In the genomic region with DNA sequence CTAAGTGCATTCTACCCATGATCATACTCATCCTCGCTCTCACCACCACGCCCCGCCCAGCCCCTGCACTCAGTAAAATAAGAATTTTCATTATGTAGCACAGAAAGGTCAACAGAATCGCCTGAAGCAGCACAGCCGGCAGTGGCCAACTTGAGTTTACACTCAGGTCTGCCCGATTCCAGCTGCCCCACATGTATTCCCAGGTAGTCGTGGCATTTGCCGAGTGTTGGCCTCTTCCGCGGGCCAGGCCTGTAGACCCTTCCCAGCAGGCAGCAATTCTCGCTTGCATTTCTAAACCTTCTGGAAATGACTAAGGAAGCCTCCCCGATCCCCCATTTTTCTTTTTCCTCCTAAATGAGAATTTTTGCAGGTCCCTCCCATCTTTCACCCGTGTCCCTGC, we compare ENCODE assay signal across 21 cellular contexts. TPM values are rescaled to one million over a fixed set of nuclear protein-coding genes. Genes with fewer than 3 reads are reported as not detected.
DNase-seq lines count a peak whose midpoint lies in the region; ATAC-seq, FAIRE-seq and TF ChIP-seq lines count a peak whose summit lies in the region.
"Had no signal": no experiment of that assay in that cellular context is flagged by ENCODE, and none has a peak within 500 bp of the region (broad histone marks: within the 10 kb centered on the region; RNA-seq: fewer than 3 reads in every experiment).

No MANE protein-coding gene starts in this region.

- no peaks in the 10 kb centered on the region for H3K27me3 ChIP-seq in WERI-Rb-1 (ENCODE audit: insufficient read depth, low read depth, severe bottlenecking)
- no peaks in the 10 kb centered on the region for H3K27me3 ChIP-seq in H1 (replicated peaks in 1 of 4; ENCODE audit: control insufficient read depth in 3 of 4, extremely low read depth in 1 of 4, insufficient read depth in 3 of 4, low read length in 3 of 4)
- H3K27me3 ChIP-seq in osteoblast (ENCODE audit: insufficient read depth, low read length), result peaks cover 15% of the 10 kb centered on the region
- H3K27me3 ChIP-seq: BE2C had no signal

- no peaks in the 10 kb centered on the region for H3K79me2 ChIP-seq in H1 (ENCODE audit: control insufficient read depth in 1 of 2, insufficient read depth in 2 of 2, low read length in 2 of 2)
- H3K79me2 ChIP-seq in osteoblast (ENCODE audit: insufficient read depth, low read length), result no peaks in the 10 kb centered on the region

- H4K91ac ChIP-seq in H1 (replicated peaks; ENCODE audit: insufficient read length, low read length), result no peak overlapping the region

- H2BK120ac ChIP-seq in H1 (replicated peaks; ENCODE audit: low read depth, low read length), result no peak overlapping the region

- H4K5ac ChIP-seq in H1 (ENCODE audit: insufficient read length, low read depth, low read length), result no peak overlapping the region

- H4K8ac ChIP-seq in H1 (ENCODE audit: extremely low read depth, insufficient read depth, low read length), result peak overlapping the region; percentile 35; the same call in 1 of the 2 replicates

- CTCF ChIA-PET in H1 (lab: Charles Lee; ENCODE audit: partially characterized antibody), result interaction anchor here (0.7 to 5.8 kb wide), 11 partner anchors 9 to 321 kb away, joined by 3 to 40 read pairs (median 4); no protein-coding TSS in a partner anchor

- H3K56ac ChIP-seq in H1 (replicated peaks; ENCODE audit: insufficient read length, low read depth, low read length), result no peak overlapping the region

- no peak overlapping the region for H2BK20ac ChIP-seq in H1 (ENCODE audit: low read length)

- DNase-seq in HTR-8/SVneo (ENCODE audit: insufficient read length, low spot score) (no peak), WERI-Rb-1 (no peak), H1 (ENCODE audit: low read depth in 1 of 2, low spot score in 2 of 2) (no peak), osteoblast (ENCODE audit: insufficient read length, low spot score, missing footprints) (peak; percentile 5), GM20000 (ENCODE audit: low spot score) (no peak)
- DNase-seq: ACHN; BE2C; C1 segment of cervical spinal cord; CD4-positive, CD25-positive, alpha-beta regulatory T cell; COR-L47; DMS 273 treated with DMSO at 0.1 percent for 48 hours; DND-41; EL; GOT3; H9 had no signal

- H2BK15ac ChIP-seq in H1 (ENCODE audit: low read length), result no peak overlapping the region

- H3K4ac ChIP-seq in H1 (replicated peaks; ENCODE audit: insufficient read length, low read depth, low read length), result no peak overlapping the region

- H3K9me3 ChIP-seq in WERI-Rb-1 (ENCODE audit: severe bottlenecking), result peaks cover 2% of the 10 kb centered on the region
- no peaks in the 10 kb centered on the region for H3K9me3 ChIP-seq in H1 (ENCODE audit: insufficient read depth in 2 of 2, low read depth in 1 of 2, low read length in 1 of 2)
- no peaks in the 10 kb centered on the region for H3K9me3 ChIP-seq in osteoblast (ENCODE audit: low read depth, low read length)
- H3K9me3 ChIP-seq: BE2C had no signal

- FAIRE-seq in HTR-8/SVneo (lab: Jason Lieb, UNC) (peak; percentile 4), H1 (lab: Jason Lieb, UNC) (no peak)
- FAIRE-seq: A204.1, GM12891, GM19239 had no signal

- H3K9ac ChIP-seq in H1 (replicated peaks in 1 of 4; ENCODE audit: extremely low read depth in 1 of 4, low read depth in 3 of 4, low read length in 3 of 4), result no peak overlapping the region

- TF ChIP-seq EP300 in H1 (IDR thresholded peaks at IDR 0.05; ENCODE audit: borderline replicate concordance in 1 of 2, low read depth in 2 of 2, low read length in 2 of 2), result no peak

- H3K23ac ChIP-seq in H1 (ENCODE audit: insufficient read length), result no peak overlapping the region

- H3K27ac ChIP-seq in WERI-Rb-1 (peak overlapping the region; percentile 47), H1 (ENCODE audit: low read depth, low read length) (no peak overlapping the region), osteoblast (ENCODE audit: low read depth, low read length) (no peak overlapping the region)

- no peak for ATAC-seq in GM19467 (IDR thresholded peaks at IDR 0.05; ENCODE audit: unreplicated experiment)

- H3K36me3 ChIP-seq in WERI-Rb-1 (no peaks in the 10 kb centered on the region), H1 (ENCODE audit: control insufficient read depth in 2 of 4, insufficient read depth in 4 of 4, low read length in 3 of 4) (no peaks in the 10 kb centered on the region), osteoblast (ENCODE audit: insufficient read depth, low read length) (no peaks in the 10 kb centered on the region)
- H3K36me3 ChIP-seq: BE2C had no signal

- H3K4me2 ChIP-seq in H1 (ENCODE audit: insufficient read depth in 1 of 2, low read depth in 2 of 2, low read length in 2 of 2), result no peak overlapping the region
- no peak overlapping the region for H3K4me2 ChIP-seq in osteoblast (ENCODE audit: insufficient read depth, low read length)

- H4K20me1 ChIP-seq in H1 (replicated peaks in 1 of 2; ENCODE audit: control insufficient read depth in 1 of 2, insufficient read depth in 2 of 2, low read length in 2 of 2) (no peaks in the 10 kb centered on the region), osteoblast (ENCODE audit: insufficient read depth, low read length) (no peaks in the 10 kb centered on the region)

- no peak for TF ChIP-seq POLR2A in H1 (IDR thresholded peaks at IDR 0.05; ENCODE audit: control extremely low read depth in 1 of 2, low read depth in 2 of 2, low read length in 2 of 2)

- H3K4me1 ChIP-seq in H1 (replicated peaks in 1 of 4; ENCODE audit: control insufficient read depth in 3 of 4, insufficient read depth in 4 of 4, low read length in 3 of 4), result no peaks in the 10 kb centered on the region
- no peaks in the 10 kb centered on the region for H3K4me1 ChIP-seq in osteoblast (ENCODE audit: insufficient read depth, low read length)
- H3K4me1 ChIP-seq: BE2C had no signal

- 77% methylated on average over 13 of the region's 13 CpGs; no CpG with 5 or more reads in 1 of the 2 experiments for WGBS in H1 (ENCODE audit: extremely low coverage in 1 of 2, insufficient coverage in 1 of 2, insufficient read length in 1 of 2, insufficient replicate concordance in 2 of 2, low coverage in 1 of 2, low lambda C conversion rate in 2 of 2, missing lambda C conversion rate in 1 of 2), 2 experiments

- H2AK5ac ChIP-seq in H1 (ENCODE audit: low read depth, low read length), result no peak overlapping the region

- no peaks in the 10 kb centered on the region for H3K79me1 ChIP-seq in H1 (ENCODE audit: low read depth, low read length)

- TF ChIP-seq RAD21 in H1 (IDR thresholded peaks at IDR 0.05 in 1 of 2, conservative IDR thresholded peaks at IDR 0.05 in 1 of 2; ENCODE audit: low read depth in 2 of 2, low read length in 2 of 2), result no peak

- POLR2A ChIA-PET in H1 (lab: Charles Lee; ENCODE audit: partially characterized antibody), result interaction anchor here (0.6 to 1.0 kb wide), 3 partner anchors 11 to 64 kb away, joined by 3 to 4 read pairs (median 3); no protein-coding TSS in a partner anchor

- H3K14ac ChIP-seq in H1 (ENCODE audit: insufficient read length), result no peak overlapping the region

- H3K4me3 ChIP-seq in WERI-Rb-1 (ENCODE audit: low read depth, low read length) (no peak overlapping the region), H1 (ENCODE audit: extremely low read depth in 1 of 4, insufficient read depth in 2 of 4, low read depth in 3 of 4, low read length in 4 of 4) (no peak overlapping the region), osteoblast (ENCODE audit: insufficient read depth, low read length) (no peak overlapping the region)

- H3K18ac ChIP-seq in H1 (ENCODE audit: extremely low read depth, low read length), result no peak overlapping the region

- no peak for TF ChIP-seq CTCF in WERI-Rb-1 (IDR thresholded peaks at IDR 0.05; ENCODE audit: low read depth, low read length)
- TF ChIP-seq CTCF in H1 (IDR thresholded peaks at IDR 0.05; ENCODE audit: control extremely low read depth in 1 of 3, insufficient read depth in 1 of 3, low read depth in 1 of 3, low read length in 3 of 3), result no peak
- TF ChIP-seq CTCF in osteoblast (IDR thresholded peaks at IDR 0.05; ENCODE audit: extremely low read depth, low read depth, low read length), result no peak
- TF ChIP-seq CTCF in GM20000 (IDR thresholded peaks at IDR 0.05; ENCODE audit: extremely low read depth, missing control alignments), result no peak

- no peak overlapping the region for H2BK12ac ChIP-seq in H1 (ENCODE audit: low read depth, low read length)

- H2AFZ ChIP-seq in H1 (ENCODE audit: low read length) (no peak overlapping the region), osteoblast (ENCODE audit: low read length) (no peak overlapping the region)

- H3K23me2 ChIP-seq in H1 (ENCODE audit: low read depth, low read length), result no peaks in the 10 kb centered on the region

- H2BK5ac ChIP-seq in H1 (ENCODE audit: low read depth, low read length), result no peak overlapping the region

RNA-seq across cellular contexts. Expression of gene CNGB1, which starts 0.6 kb away (rescaled TPM):
- not detected in 2 replicates for total RNA-seq in H1 (2021; fragmentation: NEBNext Ultra II Directional; extraction: Animal tissue kit (Norgen Biotek cat#: 25700))
- not detected in 2 replicates for polyA plus RNA-seq in H1 (2011; rRNA removed)
- polyA plus RNA-seq in H1 (2011; cell fraction: cytosol; rRNA removed), result 0.09 TPM
- 0.03 TPM for polyA plus RNA-seq in H1 (2011; cell fraction: nucleus; rRNA removed)
- not detected in 4 replicates for polyA plus RNA-seq in H1 (2012, experiment 1 of 2)
- polyA plus RNA-seq in H1 (2012, experiment 2 of 2), result not detected
- under 0.01 TPM for polyA plus RNA-seq in H1 (2013, experiment 1 of 2)
- 0.02 TPM for polyA plus RNA-seq in H1 (2013, experiment 2 of 2)
- not detected in 2 replicates for polyA minus RNA-seq in H1 (2011; rRNA and poly(A)+ RNA removed)
- polyA minus RNA-seq in H1 (2011; cell fraction: cytosol; rRNA and poly(A)+ RNA removed), result not detected
- polyA minus RNA-seq in H1 (2011; cell fraction: nucleus; rRNA and poly(A)+ RNA removed), result not detected
- not detected in 2 replicates for total RNA-seq in osteoblast
- total RNA-seq: CD4-positive, CD25-positive, alpha-beta regulatory T cell; CD8-positive, alpha-beta memory T cell; G401; H9 had no signal
- polyA plus RNA-seq: CD4-positive, CD25-positive, alpha-beta regulatory T cell; CD8-positive, alpha-beta memory T cell had no signal

RNA-seq across cellular contexts. Expression of gene ZNF319, which starts 30.2 kb away (rescaled TPM):
- total RNA-seq in H1 (2021; fragmentation: NEBNext Ultra II Directional; extraction: Animal tissue kit (Norgen Biotek cat#: 25700)), result 5.0 and 5.5 TPM in 2 replicates
- 3.3 and 5.5 TPM in 2 replicates for polyA plus RNA-seq in H1 (2011; rRNA removed)
- polyA plus RNA-seq in H1 (2011; cell fraction: cytosol; rRNA removed), result 3.2 TPM
- polyA plus RNA-seq in H1 (2011; cell fraction: nucleus; rRNA removed), result 6.8 TPM
- 2.8 to 3.7 TPM (median 3.5 TPM) in 4 replicates for polyA plus RNA-seq in H1 (2012, experiment 1 of 2)
- polyA plus RNA-seq in H1 (2012, experiment 2 of 2), result 3.1 TPM
- polyA plus RNA-seq in H1 (2013, experiment 1 of 2), result 4.2 TPM
- 4.9 TPM for polyA plus RNA-seq in H1 (2013, experiment 2 of 2)
- 5.2 and 6.1 TPM in 2 replicates for polyA minus RNA-seq in H1 (2011; rRNA and poly(A)+ RNA removed)
- 5.2 TPM for polyA minus RNA-seq in H1 (2011; cell fraction: cytosol; rRNA and poly(A)+ RNA removed)
- polyA minus RNA-seq in H1 (2011; cell fraction: nucleus; rRNA and poly(A)+ RNA removed), result 6.0 TPM
- total RNA-seq in osteoblast, result 4.3 and 5.6 TPM in 2 replicates

RNA-seq across cellular contexts. Expression of gene USB1, which starts 30.9 kb away (rescaled TPM):
- total RNA-seq in H1 (2021; fragmentation: NEBNext Ultra II Directional; extraction: Animal tissue kit (Norgen Biotek cat#: 25700)), result 65.4 and 72.9 TPM in 2 replicates
- 75.9 and 81.0 TPM in 2 replicates for polyA plus RNA-seq in H1 (2011; rRNA removed)
- 70.6 TPM for polyA plus RNA-seq in H1 (2011; cell fraction: cytosol; rRNA removed)
- 50.0 TPM for polyA plus RNA-seq in H1 (2011; cell fraction: nucleus; rRNA removed)
- 66.1 to 74.2 TPM (median 69.6 TPM) in 4 replicates for polyA plus RNA-seq in H1 (2012, experiment 1 of 2)
- 55.9 TPM for polyA plus RNA-seq in H1 (2012, experiment 2 of 2)
- polyA plus RNA-seq in H1 (2013, experiment 1 of 2), result 47.0 TPM
- polyA plus RNA-seq in H1 (2013, experiment 2 of 2), result 48.2 TPM
- polyA minus RNA-seq in H1 (2011; rRNA and poly(A)+ RNA removed), result 59.7 and 77.6 TPM in 2 replicates
- 85.1 TPM for polyA minus RNA-seq in H1 (2011; cell fraction: cytosol; rRNA and poly(A)+ RNA removed)
- 41.5 TPM for polyA minus RNA-seq in H1 (2011; cell fraction: nucleus; rRNA and poly(A)+ RNA removed)
- total RNA-seq in osteoblast, result 17.7 and 19.2 TPM in 2 replicates

RNA-seq across cellular contexts. Expression of gene MMP15, which starts 55.2 kb away (rescaled TPM):
- 42.2 and 44.0 TPM in 2 replicates for total RNA-seq in H1 (2021; fragmentation: NEBNext Ultra II Directional; extraction: Animal tissue kit (Norgen Biotek cat#: 25700))
- 38.5 and 64.8 TPM in 2 replicates for polyA plus RNA-seq in H1 (2011; rRNA removed)
- 34.8 TPM for polyA plus RNA-seq in H1 (2011; cell fraction: cytosol; rRNA removed)
- 47.7 TPM for polyA plus RNA-seq in H1 (2011; cell fraction: nucleus; rRNA removed)
- 21.6 to 36.4 TPM (median 33.6 TPM) in 4 replicates for polyA plus RNA-seq in H1 (2012, experiment 1 of 2)
- polyA plus RNA-seq in H1 (2012, experiment 2 of 2), result 33.8 TPM
- 50.5 TPM for polyA plus RNA-seq in H1 (2013, experiment 1 of 2)
- polyA plus RNA-seq in H1 (2013, experiment 2 of 2), result 46.8 TPM
- 17.8 and 18.2 TPM in 2 replicates for polyA minus RNA-seq in H1 (2011; rRNA and poly(A)+ RNA removed)
- polyA minus RNA-seq in H1 (2011; cell fraction: cytosol; rRNA and poly(A)+ RNA removed), result 39.2 TPM
- 20.9 TPM for polyA minus RNA-seq in H1 (2011; cell fraction: nucleus; rRNA and poly(A)+ RNA removed)
- 7.7 and 9.4 TPM in 2 replicates for total RNA-seq in osteoblast
